In the genomic region with DNA sequence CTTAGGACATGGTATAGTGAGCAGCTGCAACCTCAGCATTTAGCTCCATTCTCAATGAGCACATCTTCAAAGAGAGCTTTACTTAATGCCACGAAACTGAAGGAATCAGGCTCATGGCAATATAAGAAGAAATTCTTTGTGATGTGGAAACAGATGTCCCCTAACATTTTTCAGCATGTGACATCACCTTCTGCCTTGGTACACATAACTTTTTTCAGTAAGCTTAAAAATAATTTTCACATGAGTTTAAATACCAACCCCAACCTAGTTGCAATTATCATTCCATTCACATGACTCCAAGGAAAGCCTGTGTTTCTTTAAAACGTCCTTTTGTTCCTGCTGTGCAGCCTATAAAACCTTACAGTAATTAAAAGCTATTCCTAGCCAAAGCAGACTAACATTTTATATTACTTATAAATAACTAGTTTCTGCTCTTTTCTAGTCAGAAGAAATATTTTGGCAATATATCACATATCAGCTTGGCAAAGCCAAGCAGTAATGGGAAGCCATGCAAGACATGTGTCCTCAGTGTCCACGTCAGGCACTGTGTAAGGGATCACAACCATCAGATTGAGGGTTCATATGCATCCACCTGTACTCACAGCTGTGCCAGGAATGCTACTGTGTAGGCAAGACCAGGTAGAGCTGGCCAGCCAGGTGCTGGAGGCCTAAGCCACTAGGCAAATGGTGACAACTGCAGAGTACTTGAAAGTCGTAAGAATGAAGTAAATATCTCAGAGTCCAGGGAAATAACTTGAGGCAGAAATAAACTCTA, we compare ENCODE assay signal across 9 cellular contexts.
DNase-seq lines count a peak whose midpoint lies in the region; ATAC-seq and TF ChIP-seq lines count a peak whose summit lies in the region.
"Had no signal": no experiment of that assay in that cellular context is flagged by ENCODE, and none has a peak within 500 bp of the region (broad histone marks: within the 10 kb centered on the region; RNA-seq: fewer than 3 reads in every experiment).

No MANE protein-coding gene starts in this region.

- no peaks in the 10 kb centered on the region for H3K9me3 Mint-ChIP-seq in CD8-positive, alpha-beta T cell
- no peaks in the 10 kb centered on the region for H3K9me3 Mint-ChIP-seq in naive thymus-derived CD8-positive, alpha-beta T cell

- CTCF ChIA-PET in CD8-positive, alpha-beta T cell (lab: Charles Lee), result interaction anchor here (0.5 to 2.3 kb wide), 5 partner anchors 10 to 27 kb away, joined by 3 to 8 read pairs (median 6); no protein-coding TSS in a partner anchor

- H3K27ac ChIP-seq in CD8-positive, alpha-beta T cell (ENCODE audit: low read depth, low read length), result no peak overlapping the region

- no peak for DNase-seq in CD8-positive, alpha-beta T cell
- peak; percentile 54 for DNase-seq in LoVo (ENCODE audit: low spot score)
- peak; percentile 18 for DNase-seq in cerebellar cortex (ENCODE audit: low spot score)
- no peak for DNase-seq in naive thymus-derived CD8-positive, alpha-beta T cell
- no peak for DNase-seq in stimulated activated CD4-positive, alpha-beta T cell treated with anti-CD3 and anti-CD28 coated beads, Interleukin-4, amount 100 ng/mL, for 24 hours
- no peak for DNase-seq in SHP77 treated with DMSO at 0.1 percent for 48 hours (lab: John Stamatoyannopoulos, UW)
- no peak for DNase-seq in NCI-H146 (lab: John Stamatoyannopoulos, UW)
- DNase-seq in NCI-H524 (lab: John Stamatoyannopoulos, UW), result no peak
- DNase-seq: effector CD4-positive, alpha-beta T cell had no signal

- H3K36me3 Mint-ChIP-seq in CD8-positive, alpha-beta T cell, result peaks cover 25% of the 10 kb centered on the region
- H3K36me3 Mint-ChIP-seq in naive thymus-derived CD8-positive, alpha-beta T cell, result peaks cover 0 to 28% (median 13%) of the 10 kb centered on the region in 3 donors

- intact Hi-C loops in CD8-positive, alpha-beta T cell (cut with DNase I, micrococcal nuclease), result loop anchor here in 1 of 2 experiments (1.0 kb wide), 1 partner anchor 11 kb away; no protein-coding TSS in a partner anchor

- peaks cover 76% of the 10 kb centered on the region for H3K4me1 Mint-ChIP-seq in CD8-positive, alpha-beta T cell (ENCODE audit: low read depth)
- peaks cover 30 to 71% (median 63%) of the 10 kb centered on the region in 4 donors for H3K4me1 Mint-ChIP-seq in naive thymus-derived CD8-positive, alpha-beta T cell

- TF ChIP-seq CTCF in CD8-positive, alpha-beta T cell (IDR thresholded peaks at IDR 0.05), result no peak

- H3K4me3 Mint-ChIP-seq in CD8-positive, alpha-beta T cell, result no peak overlapping the region
- H3K4me3 Mint-ChIP-seq in naive thymus-derived CD8-positive, alpha-beta T cell, result no peak overlapping the region

- peak overlapping the region; percentile 83 for H3K27ac Mint-ChIP-seq in CD8-positive, alpha-beta T cell
- peak overlapping the region in 6 of 10 donors; percentile 4 to 92 (median 52) for H3K27ac Mint-ChIP-seq in naive thymus-derived CD8-positive, alpha-beta T cell

- POLR2A ChIA-PET in CD8-positive, alpha-beta T cell (lab: Charles Lee), result interaction anchor here (0.6 to 2.4 kb wide), 3 partner anchors 21 to 853 kb away, joined by 3 to 11 read pairs (median 3); no protein-coding TSS in a partner anchor
- POLR2A ChIA-PET in naive thymus-derived CD8-positive, alpha-beta T cell (lab: Charles Lee), result interaction anchor here (0.8 to 1.2 kb wide), 2 partner anchors 12 to 24 kb away, joined by 3 read pairs; no protein-coding TSS in a partner anchor

- no peaks in the 10 kb centered on the region for H3K36me3 ChIP-seq in CD8-positive, alpha-beta T cell (ENCODE audit: insufficient read depth, low read length)

- no peaks in the 10 kb centered on the region for H3K9me3 ChIP-seq in CD8-positive, alpha-beta T cell (ENCODE audit: low read length)

- no peaks in the 10 kb centered on the region for H3K27me3 Mint-ChIP-seq in CD8-positive, alpha-beta T cell (ENCODE audit: low read depth)
- H3K27me3 Mint-ChIP-seq in naive thymus-derived CD8-positive, alpha-beta T cell, result no peaks in the 10 kb centered on the region

- peaks cover 48% of the 10 kb centered on the region for H3K4me1 ChIP-seq in CD8-positive, alpha-beta T cell (ENCODE audit: insufficient read depth, low read length)

- no peaks in the 10 kb centered on the region for H3K27me3 ChIP-seq in CD8-positive, alpha-beta T cell (ENCODE audit: insufficient read depth, low read length)

- ATAC-seq in CD8-positive, alpha-beta T cell, result no peak
- ATAC-seq in naive thymus-derived CD8-positive, alpha-beta T cell, result peak in 1 of 2 donors; percentile 42

- H3K4me3 ChIP-seq in CD8-positive, alpha-beta T cell (ENCODE audit: low read depth, low read length), result no peak overlapping the region

Comparison
In these comparisons a context has a peak if more than half of its experiments do, and no peak if none do; other contexts are left out.
1. DNase-seq: peak in LoVo (single experiment) and cerebellar cortex (single experiment); none in CD8-positive, alpha-beta T cell (0 of 7), naive thymus-derived CD8-positive, alpha-beta T cell (0 of 10), stimulated activated CD4-positive, alpha-beta T cell treated with anti-CD3 and anti-CD28 coated beads, Interleukin-4, amount 100 ng/mL, for 24 hours (single experiment), SHP77 treated with DMSO at 0.1 percent for 48 hours (single experiment), NCI-H146 (single experiment) and NCI-H524 (0 of 2).